Comparison of ENCODE assay signal across 27 cellular contexts in genomic region chr1:210624722-210625121, GRCh38.
DNase-seq lines count a peak whose midpoint lies in the region; TF ChIP-seq lines count a peak whose summit lies in the region.
"Had no signal": no experiment of that assay in that cellular context is flagged by ENCODE, and none has a peak within 500 bp of the region (broad histone marks: within the 10 kb centered on the region; RNA-seq: fewer than 3 reads in every experiment).

No MANE protein-coding gene starts in this region.

- H3K27ac ChIP-seq in angular gyrus (ENCODE audit: low read depth, low read length), result peak overlapping the region; percentile 75
- H3K27ac ChIP-seq: coronary artery, pancreas, upper lobe of right lung, WERI-Rb-1 had no signal

- DNase-seq in fibroblast of villous mesenchyme (ENCODE audit: low read depth), result peak; percentile 14
- peak; percentile 41 for DNase-seq in medulla oblongata (ENCODE audit: extremely low spot score)
- peak; percentile 84 for DNase-seq in superior temporal gyrus (ENCODE audit: extremely low spot score)
- no peak for DNase-seq in activated CD8-positive, alpha-beta memory T cell treated with anti-CD3 and anti-CD28 coated beads, Interleukin-2, amount 50 U/mL, for 4 hours
- DNase-seq in posterior vena cava (ENCODE audit: low spot score), result no peak
- DNase-seq in NCI-H128 (lab: John Stamatoyannopoulos, UW; ENCODE audit: unreplicated experiment), result no peak
- DNase-seq: activated CD4-positive, alpha-beta T cell treated with anti-CD3 and anti-CD28 coated beads for 4 hours; activated effector memory CD4-positive, alpha-beta T cell treated with anti-CD3 and anti-CD28 coated beads, Interleukin-2, amount 50 U/mL, for 16 hours; activated T-cell treated with anti-CD3 and anti-CD28 coated beads for 4 hours; DMS79 treated with DMSO at 0.1 percent for 48 hours; effector memory CD8-positive, alpha-beta T cell; foreskin fibroblast; GF-D8; H9; immature natural killer cell; left colon; NCI-H1436 treated with DMSO at 0.1 percent for 48 hours; NCI-H446 treated with DMSO at 0.1 percent for 48 hours; NCI-H774; pancreas; stimulated activated CD4-positive, alpha-beta T cell treated with anti-CD3 and anti-CD28 coated beads, Interleukin-15, amount 100 ng/mL, for 24 hours; stimulated activated CD4-positive, alpha-beta T cell treated with anti-CD3 and anti-CD28 coated beads, Interleukin-4, amount 100 ng/mL, for 4 hours; T1000; upper lobe of right lung; WERI-Rb-1 had no signal

- intact Hi-C loops in posterior vena cava (cut with DNase I), result no loop called here

- no peak for TF ChIP-seq CTCF in fibroblast of villous mesenchyme (IDR thresholded peaks at IDR 0.05; ENCODE audit: insufficient read depth, low read depth, low read length)

- no peak overlapping the region for H3K4me3 ChIP-seq in fibroblast of villous mesenchyme (ENCODE audit: low read depth, low read length)
- H3K4me3 ChIP-seq: coronary artery, pancreas, upper lobe of right lung had no signal

Comparison
In these comparisons a context has a peak if more than half of its experiments do, and no peak if none do; other contexts are left out.
1. DNase-seq: peak in fibroblast of villous mesenchyme (single experiment), medulla oblongata (single experiment) and superior temporal gyrus (single experiment); none in activated CD8-positive, alpha-beta memory T cell treated with anti-CD3 and anti-CD28 coated beads, Interleukin-2, amount 50 U/mL, for 4 hours (single experiment), posterior vena cava (single experiment) and NCI-H128 (single experiment).